In the genomic region with DNA sequence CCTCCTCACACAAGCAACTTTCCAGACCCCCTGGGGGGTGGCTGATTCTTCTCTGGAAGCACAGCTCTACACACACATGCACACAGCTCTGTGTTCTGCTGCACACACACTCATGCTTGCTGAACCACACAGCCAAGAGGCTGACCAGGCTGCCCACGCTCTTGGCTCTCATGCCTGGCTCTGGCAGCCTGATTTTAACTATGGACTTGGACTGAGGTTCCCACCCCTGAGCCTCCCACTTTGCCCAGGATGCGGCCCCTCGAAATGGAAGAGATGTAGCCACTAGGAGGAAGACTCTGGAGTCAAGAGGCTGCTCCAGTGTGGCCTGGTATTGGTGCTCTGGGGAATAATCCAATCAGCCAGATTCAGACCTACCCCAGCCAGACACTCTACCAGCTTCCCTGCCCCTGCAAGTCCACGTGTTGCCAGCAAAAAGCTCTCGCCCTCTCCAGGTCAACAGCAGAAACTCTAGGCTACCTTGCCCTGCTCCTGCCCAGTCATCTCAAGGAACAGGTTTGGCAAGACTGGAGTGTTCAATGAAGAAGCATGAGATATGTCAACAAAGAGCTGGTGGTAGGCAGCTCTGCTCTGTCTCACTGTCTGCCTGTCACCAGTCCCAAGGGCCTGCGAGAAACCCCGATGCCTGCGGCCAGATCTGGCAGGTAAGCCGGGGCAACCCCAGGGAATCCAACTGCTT, we compare ENCODE assay signal across 11 cellular contexts. TPM values are rescaled to one million over a fixed set of nuclear protein-coding genes. Genes with fewer than 3 reads are reported as not detected.
DNase-seq lines count a peak whose midpoint lies in the region; ATAC-seq, FAIRE-seq and TF ChIP-seq lines count a peak whose summit lies in the region.
"Had no signal": no experiment of that assay in that cellular context is flagged by ENCODE, and none has a peak within 500 bp of the region (broad histone marks: within the 10 kb centered on the region; RNA-seq: fewer than 3 reads in every experiment).

No MANE protein-coding gene starts in this region.

- no peaks in the 10 kb centered on the region for H3K9me3 Mint-ChIP-seq in activated naive CD8-positive, alpha-beta T cell treated with anti-CD3 and anti-CD28 coated beads, Interleukin-2, amount 10 ng/mL, durations not matched to agents 7 days and 5 days
- H3K9me3 Mint-ChIP-seq in naive B cell (no peaks in the 10 kb centered on the region), CD14-positive monocyte (peaks cover 0 to 2% (median 0%) of the 10 kb centered on the region in 7 donors)

- DNase-seq in BE2C (peak; percentile 43), ELF-1 (ENCODE audit: low read depth, low spot score) (peak; percentile 85), naive B cell (no peak), kidney (no peak), brain microvascular endothelial cell (no peak), UCSD-AML1 (lab: John Stamatoyannopoulos, UW; ENCODE audit: unreplicated experiment) (no peak), CD14-positive monocyte (ENCODE audit: low spot score) (no peak)
- DNase-seq in activated naive CD8-positive, alpha-beta T cell treated with anti-CD3 and anti-CD28 coated beads, Interleukin-2, amount 10 ng/mL, durations not matched to agents 7 days and 5 days, result no peak
- DNase-seq: NCI-H2227 treated with DMSO at 0.1 percent for 48 hours, small intestine had no signal

- H3K27me3 ChIP-seq in BE2C (no peaks in the 10 kb centered on the region), brain microvascular endothelial cell (replicated peaks) (no peaks in the 10 kb centered on the region)

- no peaks in the 10 kb centered on the region for H3K27me3 Mint-ChIP-seq in activated naive CD8-positive, alpha-beta T cell treated with anti-CD3 and anti-CD28 coated beads, Interleukin-2, amount 10 ng/mL, durations not matched to agents 7 days and 5 days
- H3K27me3 Mint-ChIP-seq in naive B cell (no peaks in the 10 kb centered on the region), CD14-positive monocyte (ENCODE audit: low read depth in 3 of 3) (peaks cover 0 to 3% (median 2%) of the 10 kb centered on the region in 3 donors)

- no peak overlapping the region for H3K4me3 ChIP-seq in BE2C (ENCODE audit: low read depth, low read length)
- no peak overlapping the region for H3K4me3 ChIP-seq in kidney (ENCODE audit: low read length in 2 of 2)
- no peak overlapping the region for H3K4me3 ChIP-seq in brain microvascular endothelial cell (ENCODE audit: low read depth, low read length)

- peak overlapping the region; percentile 28 for H3K4me3 Mint-ChIP-seq in activated naive CD8-positive, alpha-beta T cell treated with anti-CD3 and anti-CD28 coated beads, Interleukin-2, amount 10 ng/mL, durations not matched to agents 7 days and 5 days
- H3K4me3 Mint-ChIP-seq in naive B cell (peak overlapping the region in 1 of 8 donors; percentile 35), CD14-positive monocyte (no peak overlapping the region)

- H3K9me3 ChIP-seq in BE2C (no peaks in the 10 kb centered on the region), kidney (ENCODE audit: control insufficient read depth in 1 of 2, low read length in 2 of 2) (no peaks in the 10 kb centered on the region)

- intact Hi-C loops in kidney (cut with DNase I), result no loop called here
- intact Hi-C loops in CD14-positive monocyte (cut with micrococcal nuclease), result no loop called here

- no peak for ATAC-seq in activated naive CD8-positive, alpha-beta T cell treated with anti-CD3 and anti-CD28 coated beads, Interleukin-2, amount 10 ng/mL, durations not matched to agents 7 days and 5 days (ENCODE audit: low read depth)
- no peak for ATAC-seq in naive B cell (ENCODE audit: low read depth in 2 of 2)

- peaks cover 9% of the 10 kb centered on the region for H3K4me1 ChIP-seq in BE2C
- H3K4me1 ChIP-seq in kidney (ENCODE audit: control insufficient read depth in 1 of 2, insufficient read depth in 1 of 2, low read depth in 1 of 2, low read length in 2 of 2), result peaks cover 9 to 16% of the 10 kb centered on the region in 2 donors

- no peaks in the 10 kb centered on the region for H3K36me3 ChIP-seq in BE2C
- H3K36me3 ChIP-seq in kidney (ENCODE audit: control insufficient read depth in 1 of 2, insufficient read depth in 2 of 2, low read length in 2 of 2), result peaks cover 32 to 72% of the 10 kb centered on the region in 2 donors
- peaks cover 58% of the 10 kb centered on the region for H3K36me3 ChIP-seq in brain microvascular endothelial cell (replicated peaks)

- in situ Hi-C loops in brain microvascular endothelial cell (cut with HindIII; ENCODE audit: low pct_ligation_motif_present, low sequenced_read_pairs), result no loop called here

- no peak overlapping the region for H3K9ac ChIP-seq in kidney (ENCODE audit: low read length in 2 of 2)

- 0 out of 2 replicates have a peak, but pooled peaks have one; percentile 13 for TF ChIP-seq CTCF in BE2C (IDR thresholded peaks at IDR 0.05; ENCODE audit: low read depth, low read length)
- TF ChIP-seq CTCF in kidney (IDR thresholded peaks at IDR 0.05; ENCODE audit: borderline replicate concordance, extremely low read depth, insufficient read depth), result no peak
- TF ChIP-seq CTCF in brain microvascular endothelial cell (IDR thresholded peaks at IDR 0.05; ENCODE audit: low read depth, low read length, missing control alignments), result no peak
- no peak for TF ChIP-seq CTCF in CD14-positive monocyte (IDR thresholded peaks at IDR 0.05)

- POLR2A ChIA-PET in activated naive CD8-positive, alpha-beta T cell treated with anti-CD3 and anti-CD28 coated beads, Interleukin-2, amount 10 ng/mL, durations not matched to agents 7 days and 5 days (lab: Charles Lee), result interaction anchor here (1.5 to 4.2 kb wide), 3 partner anchors 9 to 58 kb away, joined by 4 to 19 read pairs (median 15); partner anchors contain the start of genes CASTOR1, CCDC157, SF3A1 and TBC1D10A

- H3K27ac ChIP-seq in kidney (ENCODE audit: low read depth in 2 of 2, low read length in 2 of 2) (no peak overlapping the region), brain microvascular endothelial cell (no peak overlapping the region)

- peak overlapping the region; percentile 89 for H3K27ac Mint-ChIP-seq in activated naive CD8-positive, alpha-beta T cell treated with anti-CD3 and anti-CD28 coated beads, Interleukin-2, amount 10 ng/mL, durations not matched to agents 7 days and 5 days
- H3K27ac Mint-ChIP-seq in naive B cell (peak overlapping the region in 4 of 6 donors; percentile 52 to 70 (median 58)), CD14-positive monocyte (peak overlapping the region in 1 of 7 donors; percentile 60)

- peaks cover 57% of the 10 kb centered on the region for H3K4me1 Mint-ChIP-seq in activated naive CD8-positive, alpha-beta T cell treated with anti-CD3 and anti-CD28 coated beads, Interleukin-2, amount 10 ng/mL, durations not matched to agents 7 days and 5 days
- H3K4me1 Mint-ChIP-seq in naive B cell, result peaks cover 40 to 49% (median 46%) of the 10 kb centered on the region in 3 donors
- peaks cover 29% of the 10 kb centered on the region for H3K4me1 Mint-ChIP-seq in CD14-positive monocyte

- peaks cover 40% of the 10 kb centered on the region for H3K36me3 Mint-ChIP-seq in activated naive CD8-positive, alpha-beta T cell treated with anti-CD3 and anti-CD28 coated beads, Interleukin-2, amount 10 ng/mL, durations not matched to agents 7 days and 5 days
- peaks cover 5 to 12% of the 10 kb centered on the region in 2 donors for H3K36me3 Mint-ChIP-seq in naive B cell
- H3K36me3 Mint-ChIP-seq in CD14-positive monocyte, result peaks cover 84% of the 10 kb centered on the region in 2 donors

- no peak for FAIRE-seq in kidney (lab: Jason Lieb, UNC)
- FAIRE-seq: small intestine had no signal

RNA-seq across cellular contexts. Expression of gene CASTOR1, which starts 8.8 kb away (rescaled TPM):
- 3.8 TPM for polyA plus RNA-seq in BE2C (2012; ENCODE audit: insufficient read depth, insufficient read length, low read depth)
- 10 to 100 TPM; 24.2 to 27.5 TPM for total RNA-seq in activated naive CD8-positive, alpha-beta T cell treated with anti-CD3 and anti-CD28 coated beads, Interleukin-2, amount 10 ng/mL, durations not matched to agents 7 days and 5 days
- polyA plus RNA-seq in naive B cell (ENCODE audit: low read depth in 6 of 6) (10 to 100 TPM in 5 of 6 donors, not detected in 1; 11.0 to 18.5 (median 14.7) TPM), kidney (ENCODE audit: insufficient read depth, low read depth, low replicate concordance) (71.7 TPM), CD14-positive monocyte (1 to 10 TPM; 6.4 to 6.5 TPM)
- total RNA-seq in kidney, result 16.5 TPM

RNA-seq across cellular contexts. Expression of gene TBC1D10A, which starts 28.6 kb away (rescaled TPM):
- polyA plus RNA-seq in BE2C (2012; ENCODE audit: insufficient read depth, insufficient read length, low read depth), result 2.9 TPM
- 10 to 100 TPM; 54.0 to 54.2 TPM for total RNA-seq in activated naive CD8-positive, alpha-beta T cell treated with anti-CD3 and anti-CD28 coated beads, Interleukin-2, amount 10 ng/mL, durations not matched to agents 7 days and 5 days
- polyA plus RNA-seq in naive B cell (ENCODE audit: low read depth in 6 of 6), result 10 to 100 TPM; 39.9 to 54.0 (median 40.7) TPM
- 34.5 TPM for total RNA-seq in kidney
- 31.0 TPM for polyA plus RNA-seq in kidney (ENCODE audit: insufficient read depth, low read depth, low replicate concordance)
- polyA plus RNA-seq in CD14-positive monocyte, result 10 to 100 TPM; 13.4 to 21.8 TPM

RNA-seq across cellular contexts. Expression of gene OSM, which starts 31.5 kb away (rescaled TPM):
- not detected for polyA plus RNA-seq in BE2C (2012; ENCODE audit: insufficient read depth, insufficient read length, low read depth)
- 100 to 1,000 TPM; 125 to 142 TPM for total RNA-seq in activated naive CD8-positive, alpha-beta T cell treated with anti-CD3 and anti-CD28 coated beads, Interleukin-2, amount 10 ng/mL, durations not matched to agents 7 days and 5 days
- polyA plus RNA-seq in naive B cell (ENCODE audit: low read depth in 6 of 6) (1 to 10 TPM in 5 of 6 donors, under 1 TPM in 1; 0.66 to 4.7 (median 1.3) TPM), kidney (ENCODE audit: insufficient read depth, low read depth, low replicate concordance) (0.56 TPM), CD14-positive monocyte (100 to 1,000 TPM in 1 of 2 donors, 10 to 100 TPM in 1; 48.0 to 146 TPM)
- total RNA-seq in kidney, result 1.2 TPM
- total RNA-seq: SK-MEL-5 had no signal

RNA-seq across cellular contexts. Expression of gene LIF, which starts 51.6 kb away (rescaled TPM):
- polyA plus RNA-seq in BE2C (2012; ENCODE audit: insufficient read depth, insufficient read length, low read depth), result 1.8 TPM
- 100 to 1,000 TPM; 508 to 564 TPM for total RNA-seq in activated naive CD8-positive, alpha-beta T cell treated with anti-CD3 and anti-CD28 coated beads, Interleukin-2, amount 10 ng/mL, durations not matched to agents 7 days and 5 days
- polyA plus RNA-seq in naive B cell (ENCODE audit: low read depth in 6 of 6) (not detected), kidney (ENCODE audit: insufficient read depth, low read depth, low replicate concordance) (0.67 TPM), CD14-positive monocyte (not detected)
- 10.7 TPM for total RNA-seq in kidney

RNA-seq across cellular contexts. Expression of gene SF3A1, which starts 58.5 kb away (rescaled TPM):
- polyA plus RNA-seq in BE2C (2012; ENCODE audit: insufficient read depth, insufficient read length, low read depth), result 394 TPM
- 100 to 1,000 TPM; 220 to 233 TPM for total RNA-seq in activated naive CD8-positive, alpha-beta T cell treated with anti-CD3 and anti-CD28 coated beads, Interleukin-2, amount 10 ng/mL, durations not matched to agents 7 days and 5 days
- polyA plus RNA-seq in naive B cell (ENCODE audit: low read depth in 6 of 6) (100 to 1,000 TPM in 1 of 6 donors, 10 to 100 TPM in 5; 34.1 to 110 (median 80.3) TPM), kidney (ENCODE audit: insufficient read depth, low read depth, low replicate concordance) (23.7 TPM), CD14-positive monocyte (10 to 100 TPM; 34.7 to 52.1 TPM)
- total RNA-seq in kidney, result 179 TPM

Comparison
In these comparisons a context has a peak if more than half of its experiments do, and no peak if none do; other contexts are left out.
1. DNase-seq: peak in BE2C (single experiment) and ELF-1 (single experiment); none in activated naive CD8-positive, alpha-beta T cell treated with anti-CD3 and anti-CD28 coated beads, Interleukin-2, amount 10 ng/mL, durations not matched to agents 7 days and 5 days (single experiment), naive B cell (single experiment), kidney (single experiment), brain microvascular endothelial cell (single experiment), UCSD-AML1 (single experiment) and CD14-positive monocyte (single experiment).
2. RNA of gene OSM, which starts 31.5 kb away (polyA plus RNA-seq): 48.0 to 146 TPM in CD14-positive monocyte; 0.66 to 4.7 TPM in naive B cell and 0.56 TPM in kidney (single experiment); every median in the first group is over 4 times any median in the second.